Comparison of ENCODE assay signal across 9 cellular contexts in genomic region chr3:187139895-187140253, GRCh38. TPM values are rescaled to one million over a fixed set of nuclear protein-coding genes. Genes with fewer than 3 reads are reported as not detected.
DNase-seq lines count a peak whose midpoint lies in the region; ATAC-seq and TF ChIP-seq lines count a peak whose summit lies in the region.
"Had no signal": no experiment of that assay in that cellular context is flagged by ENCODE, and none has a peak within 500 bp of the region (broad histone marks: within the 10 kb centered on the region; RNA-seq: fewer than 3 reads in every experiment).

No MANE protein-coding gene starts in this region.

- ATAC-seq in RWPE2 (ENCODE audit: low read depth) (no peak), HG03039 (IDR thresholded peaks at IDR 0.05; ENCODE audit: unreplicated experiment) (no peak), HG02852 (IDR thresholded peaks at IDR 0.05; ENCODE audit: unreplicated experiment) (no peak)

- H3K27ac ChIP-seq in RWPE2 (ENCODE audit: poor library complexity, severe bottlenecking): peak overlapping the region; percentile 50
- H3K27ac ChIP-seq in esophagus squamous epithelium: peak overlapping the region in 3 of 4 donors; percentile 73 to 79 (median 75)

- 13 to 14% methylated on average over 3 of the region's 3 CpGs for WGBS in esophagus squamous epithelium, 2 donors

- DNase-seq in GM06990 (ENCODE audit: extremely low read depth, insufficient read length) (no peak), RWPE2 (ENCODE audit: low spot score) (no peak), esophagus squamous epithelium (lab: John Stamatoyannopoulos, UW) (no peak), retinal pigment epithelial cell (ENCODE audit: low read depth) (no peak), NCI-H82 (lab: John Stamatoyannopoulos, UW) (no peak), NCI-H2171 (lab: John Stamatoyannopoulos, UW) (no peak)

- H3K27me3 ChIP-seq in GM06990 (replicated peaks; ENCODE audit: control insufficient read depth, insufficient read depth, low read length) (no peaks in the 10 kb centered on the region), RWPE2 (ENCODE audit: insufficient read depth, poor library complexity, severe bottlenecking) (no peaks in the 10 kb centered on the region), esophagus squamous epithelium (no peaks in the 10 kb centered on the region)

- intact Hi-C loops in esophagus squamous epithelium (cut with DNase I): no loop called here

- peaks cover 16% of the 10 kb centered on the region for H3K4me1 ChIP-seq in RWPE2 (ENCODE audit: insufficient read depth, poor library complexity, severe bottlenecking)
- peaks cover 0 to 20% (median 6%) of the 10 kb centered on the region in 3 donors for H3K4me1 ChIP-seq in esophagus squamous epithelium

- H3K36me3 ChIP-seq in GM06990 (ENCODE audit: control insufficient read depth, insufficient read depth, low read length): no peaks in the 10 kb centered on the region
- H3K36me3 ChIP-seq in RWPE2 (ENCODE audit: low read depth): peaks cover 14% of the 10 kb centered on the region
- H3K36me3 ChIP-seq in esophagus squamous epithelium: no peaks in the 10 kb centered on the region

- no peak for TF ChIP-seq POLR2A in esophagus squamous epithelium (IDR thresholded peaks at IDR 0.05)

- peak overlapping the region; percentile 59 for H3K4me3 ChIP-seq in GM06990 (replicated peaks; ENCODE audit: low read depth, low read length)
- peak overlapping the region; percentile 70 for H3K4me3 ChIP-seq in RWPE2 (ENCODE audit: severe bottlenecking)
- H3K4me3 ChIP-seq in esophagus squamous epithelium: peak overlapping the region; percentile 34 to 75 (median 56)
- H3K4me3 ChIP-seq in retinal pigment epithelial cell (ENCODE audit: low read length): peak overlapping the region; percentile 58

- no peaks in the 10 kb centered on the region for H3K9me3 ChIP-seq in RWPE2 (ENCODE audit: severe bottlenecking)
- H3K9me3 ChIP-seq in esophagus squamous epithelium: peaks cover 0 to 1% (median 0%) of the 10 kb centered on the region in 3 donors

- TF ChIP-seq CTCF in GM06990 (IDR thresholded peaks at IDR 0.05; ENCODE audit: insufficient read depth, low read length, poor library complexity, severe bottlenecking) (no peak), RWPE2 (IDR thresholded peaks at IDR 0.05; ENCODE audit: poor library complexity, severe bottlenecking) (peak; percentile 82), esophagus squamous epithelium (IDR thresholded peaks at IDR 0.05) (no peak), retinal pigment epithelial cell (conservative IDR thresholded peaks at IDR 0.05; ENCODE audit: low read depth, low read length) (no peak)

RNA-seq across cellular contexts. Expression of gene RPL39L, which starts 0.6 kb away (rescaled TPM):
- total RNA-seq in esophagus squamous epithelium: 10 to 100 TPM in 2 of 4 donors, 1 to 10 TPM in 2; 2.4 to 18.6 (median 12.4) TPM
- total RNA-seq: HT-29 had no signal

RNA-seq across cellular contexts. Expression of gene RTP1, which starts 57.4 kb away (rescaled TPM):
- total RNA-seq in esophagus squamous epithelium: not detected
- total RNA-seq: HT-29 had no signal
